In genomic region chr4:80740375-80740774, GRCh38 we compare ENCODE assay signal across 25 cellular contexts.
"Had no signal": no experiment of that assay in that cellular context is flagged by ENCODE, and none has a peak within 500 bp of the region (broad histone marks: within the 10 kb centered on the region; RNA-seq: fewer than 3 reads in every experiment).

No MANE protein-coding gene starts in this region.

- H3K36me3 ChIP-seq: colonic mucosa, esophagus squamous epithelium, gastroesophageal sphincter, heart left ventricle, left lung, lower lobe of right lung had no signal

- H3K27me3 Mint-ChIP-seq: dendritic cell treated with granulocyte-macrophage colony-stimulating factor and Interleukin-4, amounts not matched to agents 40 ng/mL and 50 ng/mL, for 4 days; memory B cell; naive thymus-derived CD4-positive, alpha-beta T cell had no signal

- H3K4me3 ChIP-seq: colonic mucosa, esophagus squamous epithelium, gastroesophageal sphincter, heart left ventricle, hepatocyte, left lung, lower lobe of right lung had no signal

- FAIRE-seq: endometrium, frontal cortex, islet of Langerhans, keratinocyte had no signal

- H3K4me1 ChIP-seq: colonic mucosa, esophagus squamous epithelium, gastroesophageal sphincter, heart left ventricle, left lung, lower lobe of right lung had no signal

- DNase-seq: colonic mucosa; cortex of kidney; effector CD8-positive, alpha-beta T cell; effector memory CD8-positive, alpha-beta T cell; endodermal cell; erythroblast; esophagus squamous epithelium; foreskin fibroblast; hypothalamus; left cardiac atrium; left lung; left ventricle myocardium superior; mesendoderm; midbrain; naive thymus-derived CD4-positive, alpha-beta T cell had no signal

- H3K9me3 ChIP-seq: colonic mucosa had no signal

- H3K27ac Mint-ChIP-seq: dendritic cell treated with granulocyte-macrophage colony-stimulating factor and Interleukin-4, amounts not matched to agents 40 ng/mL and 50 ng/mL, for 4 days; effector memory CD8-positive, alpha-beta T cell; endodermal cell; memory B cell; naive thymus-derived CD4-positive, alpha-beta T cell had no signal

- H3K27ac ChIP-seq: colonic mucosa, esophagus squamous epithelium, gastroesophageal sphincter, heart left ventricle, hepatocyte, left lung, lower lobe of right lung had no signal

- H3K27me3 ChIP-seq: colonic mucosa, esophagus squamous epithelium, gastroesophageal sphincter, heart left ventricle, hepatocyte, left lung had no signal

- H3K4me3 Mint-ChIP-seq: dendritic cell treated with granulocyte-macrophage colony-stimulating factor and Interleukin-4, amounts not matched to agents 40 ng/mL and 50 ng/mL, for 4 days; effector memory CD8-positive, alpha-beta T cell; endodermal cell; memory B cell; naive thymus-derived CD4-positive, alpha-beta T cell had no signal

- H3K4me1 Mint-ChIP-seq: memory B cell; naive thymus-derived CD4-positive, alpha-beta T cell had no signal

- H3K36me3 Mint-ChIP-seq: memory B cell had no signal
